Comparison of ENCODE assay signal across 13 cellular contexts in the genomic region with DNA sequence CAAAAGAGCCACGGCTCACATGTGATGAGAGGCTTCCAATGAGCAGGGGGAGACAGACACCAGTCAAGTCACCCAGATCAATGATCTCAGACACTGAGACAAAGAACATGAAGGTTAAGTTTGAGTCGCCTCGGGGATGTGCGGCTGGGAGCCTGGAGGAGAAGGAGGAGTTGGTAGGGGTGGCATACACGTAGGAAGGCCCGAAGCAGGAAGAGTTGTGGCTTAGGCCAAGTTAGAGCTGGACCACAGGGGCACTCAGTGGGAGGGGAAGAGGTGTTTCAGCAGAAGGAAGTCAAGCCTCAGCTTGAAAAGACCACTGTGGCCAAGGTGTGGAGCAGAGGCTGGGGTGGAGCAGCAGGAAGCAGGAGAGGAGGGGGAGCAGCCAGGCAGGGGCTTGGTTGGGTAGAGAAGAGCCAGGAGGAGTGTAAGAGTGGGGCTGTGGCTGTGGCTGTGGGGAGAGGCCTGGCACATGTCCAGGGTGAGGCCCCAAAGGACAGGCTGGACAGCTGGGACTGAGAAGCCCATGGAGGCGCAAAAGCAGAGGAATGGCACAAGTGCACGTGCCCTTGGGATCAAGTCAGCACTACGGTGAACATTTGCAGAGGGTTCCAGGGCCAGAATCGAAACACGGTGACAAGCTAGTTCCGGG. TPM values are rescaled to one million over a fixed set of nuclear protein-coding genes. Genes with fewer than 3 reads are reported as not detected.
A peak's percentile ranks its signal among the peaks of the same experiment; 100 is the strongest.
DNase-seq lines count a peak whose midpoint lies in the region; ATAC-seq, FAIRE-seq and TF ChIP-seq lines count a peak whose summit lies in the region.
"Had no signal": no experiment of that assay in that cellular context is flagged by ENCODE, and none has a peak within 500 bp of the region (broad histone marks: within the 10 kb centered on the region; RNA-seq: fewer than 3 reads in every experiment).

No MANE protein-coding gene starts in this region.

- intact Hi-C loops in PC-3 (cut with micrococcal nuclease) (no loop called here), K562 (cut with micrococcal nuclease) (no loop called here)

- H4K20me1 ChIP-seq in GM23338 (replicated peaks; ENCODE audit: insufficient read depth) (no peaks in the 10 kb centered on the region; the same call in 1 of the 2 replicates), PC-3 (ENCODE audit: low read length) (no peaks in the 10 kb centered on the region), K562 (replicated peaks; ENCODE audit: control insufficient read depth, insufficient read depth, low read length) (peaks cover 5% of the 10 kb centered on the region; the same call in 1 of the 2 replicates), neural progenitor cell (ENCODE audit: low read depth) (peaks cover 23% of the 10 kb centered on the region)

- H3K9me3 Mint-ChIP-seq in GM23338 (no peaks in the 10 kb centered on the region), neural progenitor cell (no peaks in the 10 kb centered on the region)

- H3K79me2 ChIP-seq in GM23338 (replicated peaks; ENCODE audit: insufficient read depth) (no peaks in the 10 kb centered on the region), PC-3 (ENCODE audit: low read length) (peaks cover 14% of the 10 kb centered on the region; the same call in 1 of the 2 replicates), K562 (ENCODE audit: control insufficient read depth, insufficient read depth, low read length) (no peaks in the 10 kb centered on the region), neural progenitor cell (ENCODE audit: low read depth) (peaks cover 22% of the 10 kb centered on the region)

- TF ChIP-seq POLR2A in K562 (conservative IDR thresholded peaks at IDR 0.05) = no peak

- FAIRE-seq in K562 (lab: Jason Lieb, UNC) = peak; percentile 56
- FAIRE-seq: islet of Langerhans, TTC549 had no signal

- DNase-seq in GM23338 (ENCODE audit: low spot score) (no peak), PC-3 (no peak), K562 (ENCODE audit: extremely low read depth in 1 of 4, low spot score in 3 of 4) (no peak), neural progenitor cell (ENCODE audit: low spot score) (no peak), nucleus accumbens (lab: John Stamatoyannopoulos, UW) (no peak), NCI-H510A (lab: John Stamatoyannopoulos, UW) (no peak)
- DNase-seq: DMS 273 treated with DMSO at 0.1 percent for 48 hours; NCI-H2081 treated with DMSO at 0.1 percent for 48 hours; stimulated activated CD4-positive, alpha-beta T cell treated with anti-CD3 and anti-CD28 coated beads, Interleukin-1b, Interleukin-23, amount 100 ng/mL, for 48 hours had no signal

- in situ Hi-C loops in K562 (cut with MboI) = no loop called here

- H3K27me3 ChIP-seq in GM23338 (ENCODE audit: insufficient read depth) = no peaks in the 10 kb centered on the region
- no peaks in the 10 kb centered on the region for H3K27me3 ChIP-seq in PC-3 (ENCODE audit: low read length)
- no peaks in the 10 kb centered on the region for H3K27me3 ChIP-seq in K562 (ENCODE audit: control insufficient read depth in 2 of 2, insufficient read depth in 2 of 2, low read length in 2 of 2)
- H3K27me3 ChIP-seq in neural progenitor cell = no peaks in the 10 kb centered on the region

- POLR2A ChIA-PET in PC-3 (lab: Charles Lee; ENCODE audit: unreplicated experiment) = no interaction called here
- POLR2A ChIA-PET in K562 (lab: Yijun Ruan, JAX) = interaction anchor here (0.6 to 1.1 kb wide), 5 partner anchors 9 to 117 kb away, joined by 3 to 5 read pairs (median 3); a partner anchor contains a TSS

- H2AFZ ChIP-seq in GM23338 (no peak overlapping the region), PC-3 (ENCODE audit: low read length) (no peak overlapping the region), K562 (ENCODE audit: low read depth, low read length) (no peak overlapping the region), neural progenitor cell (replicated peaks) (no peak overlapping the region)

- no peaks in the 10 kb centered on the region for H3K9me1 ChIP-seq in K562 (ENCODE audit: control insufficient read depth, insufficient read depth, low read length)

- peaks cover 4% of the 10 kb centered on the region for H3K27me3 Mint-ChIP-seq in GM23338 (ENCODE audit: insufficient read depth, low read depth, poor library complexity)
- peaks cover 11% of the 10 kb centered on the region for H3K27me3 Mint-ChIP-seq in neural progenitor cell (ENCODE audit: insufficient read depth, low read depth)

- H3K4me2 ChIP-seq in GM23338 = no peak overlapping the region
- peak overlapping the region; percentile 44 for H3K4me2 ChIP-seq in PC-3 (ENCODE audit: low read length)
- H3K4me2 ChIP-seq in K562 (ENCODE audit: insufficient read depth, low read length) = no peak overlapping the region
- H3K4me2 ChIP-seq in neural progenitor cell = no peak overlapping the region

- H3K36me3 ChIP-seq in GM23338 (ENCODE audit: insufficient read depth) (no peaks in the 10 kb centered on the region), PC-3 (ENCODE audit: low read depth, low read length) (peaks cover 6% of the 10 kb centered on the region; the same call in 1 of the 2 replicates), K562 (ENCODE audit: control insufficient read depth, insufficient read depth, low read length) (no peaks in the 10 kb centered on the region; the same call in 2 of the 3 replicates), neural progenitor cell (no peaks in the 10 kb centered on the region)
- H3K36me3 ChIP-seq: HAP-1 had no signal

- no peak for TF ChIP-seq CTCF in GM23338 (conservative IDR thresholded peaks at IDR 0.05; ENCODE audit: low read depth in 2 of 2)
- TF ChIP-seq CTCF in PC-3 (conservative IDR thresholded peaks at IDR 0.05; ENCODE audit: low read depth, low read length) = no peak
- TF ChIP-seq CTCF in K562 (IDR thresholded peaks at IDR 0.05 in 2 of 3, conservative IDR thresholded peaks at IDR 0.05 in 1 of 3; ENCODE audit: insufficient read depth in 2 of 3, low read depth in 1 of 3, low read length in 3 of 3) = no peak
- TF ChIP-seq CTCF in neural progenitor cell (IDR thresholded peaks at IDR 0.05) = no peak

- H3F3A ChIP-seq in GM23338 (replicated peaks; ENCODE audit: low read depth) = no peaks in the 10 kb centered on the region; the same call in 1 of the 2 replicates
- H3F3A ChIP-seq in PC-3 (ENCODE audit: low read length, unreplicated experiment) = no peaks in the 10 kb centered on the region
- H3F3A ChIP-seq in neural progenitor cell (ENCODE audit: low read depth) = peaks cover 21% of the 10 kb centered on the region

- WGBS in K562 (ENCODE audit: insufficient coverage, low coverage, missing lambda C conversion rate) = 56% methylated on average over 12 of the region's 12 CpGs

- H3K36me3 Mint-ChIP-seq in GM23338 (ENCODE audit: low read depth) (peaks cover 6% of the 10 kb centered on the region; the same call in 2 of the 3 replicates), neural progenitor cell (peaks cover 8% of the 10 kb centered on the region)

- H3K9me3 ChIP-seq in PC-3 (ENCODE audit: low read length) = no peaks in the 10 kb centered on the region
- no peaks in the 10 kb centered on the region for H3K9me3 ChIP-seq in K562 (replicated peaks; ENCODE audit: control insufficient read depth, insufficient read depth, low read depth, low read length)
- no peaks in the 10 kb centered on the region for H3K9me3 ChIP-seq in neural progenitor cell (ENCODE audit: low read depth)
- H3K9me3 ChIP-seq: HAP-1 had no signal

- no peaks in the 10 kb centered on the region for H3K9me2 ChIP-seq in GM23338 (ENCODE audit: insufficient read depth)
- no peaks in the 10 kb centered on the region for H3K9me2 ChIP-seq in PC-3 (replicated peaks; ENCODE audit: low read length)

- ATAC-seq in GM23338 (no peak), PC-3 (no peak), K562 (no peak), HG03196 (IDR thresholded peaks at IDR 0.05; ENCODE audit: unreplicated experiment) (no peak)

- no peak for TF ChIP-seq EP300 in K562 (IDR thresholded peaks at IDR 0.05; ENCODE audit: low read length)

- CTCF ChIA-PET in PC-3 (lab: Charles Lee) = interaction anchor here (0.9 to 1.1 kb wide), 2 partner anchors 8 to 32 kb away, joined by 4 to 15 read pairs; no protein-coding TSS in a partner anchor
- CTCF ChIA-PET in K562 (lab: Yijun Ruan, JAX; ENCODE audit: low intra/inter-chr PET ratio) = no interaction called here

- peaks cover 14% of the 10 kb centered on the region; the same call in 2 of the 3 replicates for H3K4me1 Mint-ChIP-seq in GM23338
- H3K4me1 Mint-ChIP-seq in neural progenitor cell = peaks cover 31% of the 10 kb centered on the region

- no peak overlapping the region for H3K4me3 ChIP-seq in GM23338
- no peak overlapping the region; the same call in 1 of the 2 replicates for H3K4me3 ChIP-seq in PC-3 (ENCODE audit: low read length)
- no peak overlapping the region for H3K4me3 ChIP-seq in K562
- no peak overlapping the region for H3K4me3 ChIP-seq in neural progenitor cell
- H3K4me3 ChIP-seq: HAP-1 had no signal

- no peak overlapping the region for H3K9ac ChIP-seq in PC-3 (ENCODE audit: low read length)
- H3K9ac ChIP-seq in K562 (ENCODE audit: insufficient read depth in 1 of 2, low read depth in 2 of 2, low read length in 2 of 2) = peak overlapping the region in 1 of 2 experiments; percentile 6; a peak in 2 of 4 replicates
- no peak overlapping the region for H3K9ac ChIP-seq in neural progenitor cell

- no peak for TF ChIP-seq RAD21 in K562 (CRISPR knock-in tag; conservative IDR thresholded peaks at IDR 0.05 in 1 of 2, IDR thresholded peaks at IDR 0.05 in 1 of 2)

- H3K27ac Mint-ChIP-seq in GM23338 = peak overlapping the region; percentile 16; the same call in 1 of the 2 replicates
- H3K27ac Mint-ChIP-seq in neural progenitor cell = peak overlapping the region; percentile 43

- H3K4me1 ChIP-seq in GM23338 (ENCODE audit: insufficient read depth) = no peaks in the 10 kb centered on the region
- H3K4me1 ChIP-seq in PC-3 (ENCODE audit: insufficient read depth, low read length) = peaks cover 44% of the 10 kb centered on the region
- peaks cover 0 to 27% of the 10 kb centered on the region in 2 experiments; a peak in 3 of 5 replicates for H3K4me1 ChIP-seq in K562 (replicated peaks in 1 of 2; ENCODE audit: control insufficient read depth in 2 of 2, insufficient read depth in 2 of 2, low read length in 2 of 2)
- peaks cover 35% of the 10 kb centered on the region for H3K4me1 ChIP-seq in neural progenitor cell
- H3K4me1 ChIP-seq: HAP-1 had no signal

- H3K27ac ChIP-seq in GM23338 (ENCODE audit: low read depth) (no peak overlapping the region), PC-3 (ENCODE audit: low read length) (peak overlapping the region; percentile 37), K562 (ENCODE audit: extremely low read depth, low read depth, low read length) (no peak overlapping the region), neural progenitor cell (no peak overlapping the region)

- BruUV-seq in PC-3 (replicated peaks; lab: Mats Ljungman, UMichigan) (no TSS peak), K562 (replicated peaks; lab: Mats Ljungman, UMichigan) (no TSS peak)

- H3K4me3 Mint-ChIP-seq in GM23338 (no peak overlapping the region), neural progenitor cell (no peak overlapping the region)

RNA-seq across cellular contexts. Expression of a gene that starts 27.6 kb away (rescaled TPM):
- total RNA-seq in GM23338 (2014; rRNA removed; shearing (Covaris generic)) = 50.8 and 55.1 TPM in 2 replicates
- polyA plus RNA-seq in GM23338 (2016; fragmentation: Nextera tagmentation; extraction: Ambion mirVana) (30.2 and 30.3 TPM in 2 replicates), K562 (2011; rRNA removed) (29.2 and 37.0 TPM in 2 replicates), K562 (2014; fragmentation: Illumina TruSeq; extraction: Trizol) (10.1 and 10.2 TPM in 2 replicates), K562 (2014; fragmentation: Nextera tagmentation; extraction: Ambion mirVana) (under 1 TPM; 0.65 to 0.78 TPM), K562 (2014; rRNA removed) (17.5 and 28.5 TPM in 2 replicates)
- total RNA-seq in PC-3 (2014; rRNA removed) (78.1 and 102 TPM in 2 replicates), K562 (2014; rRNA removed) (27.6 and 30.0 TPM in 2 replicates), K562 (2014; rRNA removed; fragmentation: Illumina TruSeq; extraction: Trizol) (6.9 and 11.5 TPM in 2 replicates), K562 (2015; rRNA removed; fragmentation: Illumina TruSeq; extraction: Trizol) (12.3 and 14.7 TPM in 2 replicates), K562 (2021) (26.3 and 27.1 TPM in 2 replicates), neural progenitor cell (ENCODE audit: low replicate concordance) (68.8 and 96.0 TPM in 2 replicates)
- total RNA-seq in K562 (2011; cell fraction: chromatin; rRNA removed; ENCODE audit: low replicate concordance) = 6.8 and 10.7 TPM in 2 replicates
- total RNA-seq in K562 (2011; cell fraction: nucleolus; rRNA removed) = 8.0 and 8.3 TPM in 2 replicates
- 7.6 and 7.8 TPM in 2 replicates for total RNA-seq in K562 (2011; cell fraction: nucleoplasm; rRNA removed)
- polyA plus RNA-seq in K562 (2011; cell fraction: cytosol; rRNA removed) = 30.0 and 36.2 TPM in 2 replicates
- 12.6 and 16.6 TPM in 2 replicates for polyA plus RNA-seq in K562 (2011; cell fraction: nucleus; rRNA removed)
- 24.1 and 49.0 TPM in 2 replicates for polyA plus RNA-seq in K562 (2012)
- polyA minus RNA-seq in K562 (2011; rRNA and poly(A)+ RNA removed) = 13.0 and 17.0 TPM in 2 replicates
- 20.5 and 28.2 TPM in 2 replicates for polyA minus RNA-seq in K562 (2011; cell fraction: cytosol; rRNA and poly(A)+ RNA removed)
- polyA minus RNA-seq in K562 (2011; cell fraction: nucleus; rRNA and poly(A)+ RNA removed) = 2.0 and 3.0 TPM in 2 replicates

RNA-seq across cellular contexts. Expression of a gene that starts 58.7 kb away (rescaled TPM):
- total RNA-seq in GM23338 (2014; rRNA removed; shearing (Covaris generic)) = 56.4 and 66.2 TPM in 2 replicates
- polyA plus RNA-seq in GM23338 (2016; fragmentation: Nextera tagmentation; extraction: Ambion mirVana) (38.5 and 41.7 TPM in 2 replicates), K562 (2011; rRNA removed) (3.7 and 6.1 TPM in 2 replicates), K562 (2014; fragmentation: Illumina TruSeq; extraction: Trizol) (23.9 and 26.8 TPM in 2 replicates), K562 (2014; fragmentation: Nextera tagmentation; extraction: Ambion mirVana) (1 to 10 TPM; 1.1 to 1.6 TPM), K562 (2014; rRNA removed) (12.5 and 13.8 TPM in 2 replicates)
- total RNA-seq in PC-3 (2014; rRNA removed) (98.3 and 117 TPM in 2 replicates), K562 (2014; rRNA removed) (13.9 and 19.7 TPM in 2 replicates), K562 (2014; rRNA removed; fragmentation: Illumina TruSeq; extraction: Trizol) (8.6 and 10.0 TPM in 2 replicates), K562 (2015; rRNA removed; fragmentation: Illumina TruSeq; extraction: Trizol) (13.3 and 13.5 TPM in 2 replicates), K562 (2021) (32.5 TPM in 2 replicates), neural progenitor cell (ENCODE audit: low replicate concordance) (75.4 and 112 TPM in 2 replicates)
- 28.6 and 38.8 TPM in 2 replicates for total RNA-seq in K562 (2011; cell fraction: chromatin; rRNA removed; ENCODE audit: low replicate concordance)
- 33.0 and 36.4 TPM in 2 replicates for total RNA-seq in K562 (2011; cell fraction: nucleolus; rRNA removed)
- total RNA-seq in K562 (2011; cell fraction: nucleoplasm; rRNA removed) = 31.8 and 34.3 TPM in 2 replicates
- 4.9 and 6.7 TPM in 2 replicates for polyA plus RNA-seq in K562 (2011; cell fraction: cytosol; rRNA removed)
- 8.9 and 10.5 TPM in 2 replicates for polyA plus RNA-seq in K562 (2011; cell fraction: nucleus; rRNA removed)
- 28.2 and 42.9 TPM in 2 replicates for polyA plus RNA-seq in K562 (2012)
- 5.4 and 5.5 TPM in 2 replicates for polyA minus RNA-seq in K562 (2011; rRNA and poly(A)+ RNA removed)
- 11.1 and 17.9 TPM in 2 replicates for polyA minus RNA-seq in K562 (2011; cell fraction: cytosol; rRNA and poly(A)+ RNA removed)
- polyA minus RNA-seq in K562 (2011; cell fraction: nucleus; rRNA and poly(A)+ RNA removed) = 2.8 and 4.9 TPM in 2 replicates
